ENCODE assay signal across 12 cellular contexts in the genomic region with DNA sequence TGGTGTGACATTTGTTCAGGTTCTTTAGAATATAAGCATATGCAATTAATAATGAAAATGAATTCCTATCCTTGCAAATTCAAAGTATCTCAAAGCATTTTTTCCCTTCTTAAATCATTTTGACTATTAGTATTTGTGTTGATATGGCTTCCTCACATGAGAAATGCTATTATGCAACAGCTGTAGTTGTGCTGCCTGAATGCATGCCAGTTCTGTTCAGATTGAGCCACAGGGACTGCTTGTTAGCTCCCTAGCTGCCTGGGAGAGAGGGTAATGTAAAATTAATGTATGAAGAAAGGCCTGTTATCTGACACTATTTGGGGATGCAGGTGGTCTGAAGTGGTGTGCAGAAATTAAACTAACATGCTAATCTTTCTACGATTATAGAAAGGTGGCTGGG. TPM values are rescaled to one million over a fixed set of nuclear protein-coding genes. Genes with fewer than 3 reads are reported as not detected.
A peak's percentile ranks its signal among the peaks of the same experiment; 100 is the strongest.
DNase-seq lines count a peak whose midpoint lies in the region; ATAC-seq and TF ChIP-seq lines count a peak whose summit lies in the region.
"Had no signal": no experiment of that assay in that cellular context is flagged by ENCODE, and none has a peak within 500 bp of the region (broad histone marks: within the 10 kb centered on the region; RNA-seq: fewer than 3 reads in every experiment).

No MANE protein-coding gene starts in this region.

- H3K4me2 ChIP-seq in GM23338: no peak overlapping the region

- H3K9me3 Mint-ChIP-seq in GM23338: no peaks in the 10 kb centered on the region; the same call in 2 of the 3 replicates
- H3K9me3 Mint-ChIP-seq in activated T-cell treated with anti-CD3 and anti-CD28 coated beads, Interleukin-2, amount 50 U/mL, for 4 hours: no peaks in the 10 kb centered on the region
- H3K9me3 Mint-ChIP-seq: endodermal cell; T-helper 1 cell treated with Interleukin-12 subunit alpha and Interleukin-12 subunit beta and Interleukin-4 antibody, amounts not matched to agents 30 μg/mL and 1 μg/mL, for 36 hours had no signal

- H3K36me3 Mint-ChIP-seq in GM23338 (ENCODE audit: low read depth): no peaks in the 10 kb centered on the region
- H3K36me3 Mint-ChIP-seq in activated T-cell treated with anti-CD3 and anti-CD28 coated beads, Interleukin-2, amount 50 U/mL, for 4 hours (ENCODE audit: insufficient read depth): no peaks in the 10 kb centered on the region

- H3K4me3 Mint-ChIP-seq in GM23338: no peak overlapping the region
- no peak overlapping the region for H3K4me3 Mint-ChIP-seq in activated T-cell treated with anti-CD3 and anti-CD28 coated beads, Interleukin-2, amount 50 U/mL, for 4 hours
- H3K4me3 Mint-ChIP-seq: endodermal cell; T-helper 1 cell treated with Interleukin-12 subunit alpha and Interleukin-12 subunit beta and Interleukin-4 antibody, amounts not matched to agents 30 μg/mL and 1 μg/mL, for 36 hours had no signal

- H3K4me1 ChIP-seq in GM23338 (ENCODE audit: insufficient read depth): peaks cover 92% of the 10 kb centered on the region

- H2AFZ ChIP-seq in GM23338: no peak overlapping the region

- TF ChIP-seq CTCF in GM23338 (conservative IDR thresholded peaks at IDR 0.05; ENCODE audit: low read depth in 2 of 2): no peak

- peaks cover 99% of the 10 kb centered on the region for H3K79me2 ChIP-seq in GM23338 (replicated peaks; ENCODE audit: insufficient read depth)

- H3K27me3 Mint-ChIP-seq in GM23338 (ENCODE audit: insufficient read depth, low read depth, poor library complexity): no peaks in the 10 kb centered on the region
- no peaks in the 10 kb centered on the region for H3K27me3 Mint-ChIP-seq in activated T-cell treated with anti-CD3 and anti-CD28 coated beads, Interleukin-2, amount 50 U/mL, for 4 hours (ENCODE audit: low read depth)

- no peaks in the 10 kb centered on the region for H3K27me3 ChIP-seq in GM23338 (ENCODE audit: insufficient read depth)

- no peak overlapping the region for H3K27ac Mint-ChIP-seq in GM23338
- H3K27ac Mint-ChIP-seq: endodermal cell; T-helper 1 cell treated with Interleukin-12 subunit alpha and Interleukin-12 subunit beta and Interleukin-4 antibody, amounts not matched to agents 30 μg/mL and 1 μg/mL, for 36 hours had no signal

- intact Hi-C loops in left ventricle myocardium superior (cut with micrococcal nuclease): no loop called here

- H3K9me2 ChIP-seq in GM23338 (ENCODE audit: insufficient read depth): no peaks in the 10 kb centered on the region

- no peaks in the 10 kb centered on the region for H3K36me3 ChIP-seq in GM23338 (ENCODE audit: insufficient read depth)

- H3F3A ChIP-seq in GM23338 (replicated peaks; ENCODE audit: low read depth): 0 out of 2 replicates have a peak, but pooled peaks cover 3% of the 10 kb centered on the region

- no peak overlapping the region for H3K27ac ChIP-seq in GM23338 (ENCODE audit: low read depth)

- ATAC-seq in left ventricle myocardium superior (peak; percentile 84), GM23338 (no peak), GM21526 (IDR thresholded peaks at IDR 0.05; ENCODE audit: low FRiP score, unreplicated experiment) (no peak)
- no peak for ATAC-seq in activated T-cell treated with anti-CD3 and anti-CD28 coated beads, Interleukin-2, amount 50 U/mL, for 4 hours
- ATAC-seq: left colon; stimulated activated naive CD8-positive, alpha-beta T cell treated with anti-CD3 and anti-CD28 coated beads, Interleukin-15, Interleukin-2, amounts not matched to agents 100 U/mL and 50 U/mL, for 24 hours had no signal

- no peak overlapping the region for H3K4me3 ChIP-seq in GM23338

- peaks cover 78% of the 10 kb centered on the region for H3K4me1 Mint-ChIP-seq in GM23338
- peaks cover 3% of the 10 kb centered on the region for H3K4me1 Mint-ChIP-seq in activated T-cell treated with anti-CD3 and anti-CD28 coated beads, Interleukin-2, amount 50 U/mL, for 4 hours (ENCODE audit: low read depth)

- DNase-seq in HCEC 1CT (peak; percentile 78), amniotic epithelial cell (ENCODE audit: low read depth) (peak; percentile 85), left ventricle myocardium superior (peak; percentile 38), superior temporal gyrus (ENCODE audit: extremely low spot score) (peak; percentile 61), GM23338 (ENCODE audit: low spot score) (no peak)
- DNase-seq in activated T-cell treated with anti-CD3 and anti-CD28 coated beads, Interleukin-2, amount 50 U/mL, for 4 hours: no peak
- DNase-seq: endodermal cell; NCI-H510A treated with DMSO at 0.1 percent for 48 hours; stimulated activated naive CD8-positive, alpha-beta T cell treated with anti-CD3 and anti-CD28 coated beads, Interleukin-15, Interleukin-2, amounts not matched to agents 100 U/mL and 50 U/mL, for 24 hours had no signal

- peaks cover 32% of the 10 kb centered on the region for H4K20me1 ChIP-seq in GM23338 (replicated peaks; ENCODE audit: insufficient read depth)

TF ChIP-seq in GM23338, 12 proteins besides CTCF, POLR2A, EP300 and RAD21 (continues in another document):
- TF ChIP-seq EZH2phosphoT487 (IDR thresholded peaks at IDR 0.05; ENCODE audit: unreplicated experiment): no peak
- no peak for TF ChIP-seq POLR2AphosphoS5 (IDR thresholded peaks at IDR 0.05; ENCODE audit: low read depth)
- TF ChIP-seq NANOG (IDR thresholded peaks at IDR 0.05; ENCODE audit: borderline replicate concordance): no peak
- no peak for TF ChIP-seq EZH2 (IDR thresholded peaks at IDR 0.05; ENCODE audit: low read depth, unreplicated experiment)
- TF ChIP-seq, protein P1, sequence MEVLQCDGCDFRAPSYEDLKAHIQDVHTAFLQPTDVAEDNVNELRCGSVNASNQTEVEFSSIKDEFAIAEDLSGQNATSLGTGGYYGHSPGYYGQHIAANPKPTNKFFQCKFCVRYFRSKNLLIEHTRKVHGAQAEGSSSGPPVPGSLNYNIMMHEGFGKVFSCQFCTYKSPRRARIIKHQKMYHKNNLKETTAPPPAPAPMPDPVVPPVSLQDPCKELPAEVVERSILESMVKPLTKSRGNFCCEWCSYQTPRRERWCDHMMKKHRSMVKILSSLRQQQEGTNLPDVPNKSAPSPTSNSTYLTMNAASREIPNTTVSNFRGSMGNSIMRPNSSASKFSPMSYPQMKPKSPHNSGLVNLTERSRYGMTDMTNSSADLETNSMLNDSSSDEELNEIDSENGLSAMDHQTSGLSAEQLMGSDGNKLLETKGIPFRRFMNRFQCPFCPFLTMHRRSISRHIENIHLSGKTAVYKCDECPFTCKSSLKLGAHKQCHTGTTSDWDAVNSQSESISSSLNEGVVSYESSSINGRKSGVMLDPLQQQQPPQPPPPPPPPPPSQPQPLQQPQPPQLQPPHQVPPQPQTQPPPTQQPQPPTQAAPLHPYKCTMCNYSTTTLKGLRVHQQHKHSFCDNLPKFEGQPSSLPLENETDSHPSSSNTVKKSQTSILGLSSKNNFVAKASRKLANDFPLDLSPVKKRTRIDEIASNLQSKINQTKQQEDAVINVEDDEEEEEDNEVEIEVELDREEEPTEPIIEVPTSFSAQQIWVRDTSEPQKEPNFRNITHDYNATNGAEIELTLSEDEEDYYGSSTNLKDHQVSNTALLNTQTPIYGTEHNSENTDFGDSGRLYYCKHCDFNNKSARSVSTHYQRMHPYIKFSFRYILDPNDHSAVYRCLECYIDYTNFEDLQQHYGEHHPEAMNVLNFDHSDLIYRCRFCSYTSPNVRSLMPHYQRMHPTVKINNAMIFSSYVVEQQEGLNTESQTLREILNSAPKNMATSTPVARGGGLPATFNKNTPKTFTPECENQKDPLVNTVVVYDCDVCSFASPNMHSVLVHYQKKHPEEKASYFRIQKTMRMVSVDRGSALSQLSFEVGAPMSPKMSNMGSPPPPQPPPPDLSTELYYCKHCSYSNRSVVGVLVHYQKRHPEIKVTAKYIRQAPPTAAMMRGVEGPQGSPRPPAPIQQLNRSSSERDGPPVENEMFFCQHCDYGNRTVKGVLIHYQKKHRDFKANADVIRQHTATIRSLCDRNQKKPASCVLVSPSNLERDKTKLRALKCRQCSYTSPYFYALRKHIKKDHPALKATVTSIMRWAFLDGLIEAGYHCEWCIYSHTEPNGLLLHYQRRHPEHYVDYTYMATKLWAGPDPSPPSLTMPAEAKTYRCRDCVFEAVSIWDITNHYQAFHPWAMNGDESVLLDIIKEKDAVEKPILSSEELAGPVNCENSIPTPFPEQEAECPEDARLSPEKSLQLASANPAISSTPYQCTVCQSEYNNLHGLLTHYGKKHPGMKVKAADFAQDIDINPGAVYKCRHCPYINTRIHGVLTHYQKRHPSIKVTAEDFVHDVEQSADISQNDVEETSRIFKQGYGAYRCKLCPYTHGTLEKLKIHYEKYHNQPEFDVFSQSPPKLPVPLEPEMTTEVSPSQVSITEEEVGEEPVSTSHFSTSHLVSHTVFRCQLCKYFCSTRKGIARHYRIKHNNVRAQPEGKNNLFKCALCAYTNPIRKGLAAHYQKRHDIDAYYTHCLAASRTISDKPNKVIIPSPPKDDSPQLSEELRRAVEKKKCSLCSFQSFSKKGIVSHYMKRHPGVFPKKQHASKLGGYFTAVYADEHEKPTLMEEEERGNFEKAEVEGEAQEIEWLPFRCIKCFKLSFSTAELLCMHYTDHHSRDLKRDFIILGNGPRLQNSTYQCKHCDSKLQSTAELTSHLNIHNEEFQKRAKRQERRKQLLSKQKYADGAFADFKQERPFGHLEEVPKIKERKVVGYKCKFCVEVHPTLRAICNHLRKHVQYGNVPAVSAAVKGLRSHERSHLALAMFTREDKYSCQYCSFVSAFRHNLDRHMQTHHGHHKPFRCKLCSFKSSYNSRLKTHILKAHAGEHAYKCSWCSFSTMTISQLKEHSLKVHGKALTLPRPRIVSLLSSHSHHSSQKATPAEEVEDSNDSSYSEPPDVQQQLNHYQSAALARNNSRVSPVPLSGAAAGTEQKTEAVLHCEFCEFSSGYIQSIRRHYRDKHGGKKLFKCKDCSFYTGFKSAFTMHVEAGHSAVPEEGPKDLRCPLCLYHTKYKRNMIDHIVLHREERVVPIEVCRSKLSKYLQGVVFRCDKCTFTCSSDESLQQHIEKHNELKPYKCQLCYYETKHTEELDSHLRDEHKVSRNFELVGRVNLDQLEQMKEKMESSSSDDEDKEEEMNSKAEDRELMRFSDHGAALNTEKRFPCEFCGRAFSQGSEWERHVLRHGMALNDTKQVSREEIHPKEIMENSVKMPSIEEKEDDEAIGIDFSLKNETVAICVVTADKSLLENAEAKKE (CRISPR knock-in tag; IDR thresholded peaks at IDR 0.05): no peak
- TF ChIP-seq JUNB (IDR thresholded peaks at IDR 0.05; ENCODE audit: unreplicated experiment): no peak

RNA-seq across cellular contexts. Expression of gene CACHD1, which starts 45.5 kb away (rescaled TPM):
- total RNA-seq in left ventricle myocardium superior: 3.1 TPM
- 40.7 and 43.7 TPM in 2 replicates for total RNA-seq in GM23338 (2014; rRNA removed; shearing (Covaris generic))
- 10.9 and 12.6 TPM in 2 replicates for polyA plus RNA-seq in GM23338 (2016; fragmentation: Nextera tagmentation; extraction: Ambion mirVana)
- 1 to 10 TPM in 2 of 3 donors, under 1 TPM in 1; 0.84 to 2.3 (median 2.0) TPM for total RNA-seq in activated T-cell treated with anti-CD3 and anti-CD28 coated beads, Interleukin-2, amount 50 U/mL, for 4 hours

Comparison
In these comparisons a context has a peak if more than half of its experiments do, and no peak if none do; other contexts are left out.
1. DNase-seq: peak in HCEC 1CT (single experiment), amniotic epithelial cell (single experiment), left ventricle myocardium superior (single experiment) and superior temporal gyrus (single experiment); none in GM23338 (single experiment) and activated T-cell treated with anti-CD3 and anti-CD28 coated beads, Interleukin-2, amount 50 U/mL, for 4 hours (single experiment).
2. RNA of gene CACHD1, which starts 45.5 kb away (total RNA-seq): 40.7 to 43.7 TPM in GM23338; 3.1 TPM in left ventricle myocardium superior (single experiment) and 0.84 to 2.3 TPM in activated T-cell treated with anti-CD3 and anti-CD28 coated beads, Interleukin-2, amount 50 U/mL, for 4 hours; every median in the first group is over 10 times any median in the second.